9 cellular contexts compared by ENCODE assay signal in the genomic region with DNA sequence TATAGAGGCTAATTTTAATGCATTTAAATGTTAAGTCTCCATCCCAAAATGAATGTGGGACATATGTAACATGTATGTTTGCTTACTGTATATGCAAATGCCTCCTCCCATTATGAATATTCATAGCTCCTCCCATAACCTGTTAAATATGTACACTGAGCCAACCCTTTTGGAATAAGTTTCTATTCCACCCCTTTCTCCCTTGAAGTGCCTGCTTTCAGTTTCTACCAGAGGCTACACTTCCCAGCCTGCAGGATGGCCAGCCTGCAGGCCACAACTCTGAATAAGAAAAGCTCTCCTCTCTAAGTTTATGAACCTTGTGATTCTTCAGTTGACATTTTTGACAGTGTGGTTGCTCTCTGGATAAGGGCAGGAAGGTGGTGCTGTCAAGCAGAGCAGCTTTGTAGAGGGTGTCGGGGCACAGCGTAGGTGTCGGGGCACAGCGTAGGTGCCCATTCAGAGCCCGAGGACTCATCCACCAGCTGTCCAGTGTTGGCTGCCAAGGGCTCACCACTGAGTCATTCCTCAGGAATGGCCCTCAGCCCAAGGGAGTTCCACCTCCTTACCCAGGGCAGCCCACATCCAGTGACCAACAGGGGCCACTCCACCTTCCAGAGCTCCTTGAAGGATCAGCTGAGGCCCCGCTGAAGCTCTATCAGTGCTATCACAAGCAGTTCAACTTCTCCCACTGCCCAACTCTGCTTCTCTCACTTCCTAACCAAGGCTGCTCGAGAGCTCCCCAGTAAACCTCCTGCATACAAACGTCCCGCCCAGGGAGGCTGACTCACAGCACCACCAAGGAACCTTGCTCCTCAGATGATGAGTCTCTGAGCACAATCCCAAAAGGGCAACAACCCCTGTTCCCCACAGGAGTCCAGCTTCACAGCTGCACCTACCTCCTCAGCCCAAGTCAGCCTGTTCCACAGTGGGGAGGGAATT. TPM values are rescaled to one million over a fixed set of nuclear protein-coding genes. Genes with fewer than 3 reads are reported as not detected.
DNase-seq lines count a peak whose midpoint lies in the region; ATAC-seq and TF ChIP-seq lines count a peak whose summit lies in the region.
"Had no signal": no experiment of that assay in that cellular context is flagged by ENCODE, and none has a peak within 500 bp of the region (broad histone marks: within the 10 kb centered on the region; RNA-seq: fewer than 3 reads in every experiment).

No MANE protein-coding gene starts in this region.

- ATAC-seq in gastrocnemius medialis (peak; percentile 74 to 80), HG03439 (IDR thresholded peaks at IDR 0.05; ENCODE audit: unreplicated experiment) (no peak)

- DNase-seq in GM23248 (peak; percentile 94), RWPE1 (ENCODE audit: low spot score) (peak; percentile 85), fibroblast of pulmonary artery (ENCODE audit: low read depth) (peak; percentile 89), gastrocnemius medialis (peak; percentile 17 to 72), T-helper 1 cell (no peak), cortex of kidney (lab: John Stamatoyannopoulos, UW) (no peak)
- DNase-seq in activated CD4-positive, alpha-beta T cell treated with anti-CD3 and anti-CD28 coated beads, Interleukin-2, amount 50 U/mL, for 1 hour: no peak
- DNase-seq: activated CD4-positive, alpha-beta T cell treated with anti-CD3 and anti-CD28 coated beads, Interleukin-2, amount 50 U/mL, for 48 hours had no signal

- peak overlapping the region; percentile 69 for H2AFZ ChIP-seq in GM23248

- H3K27me3 ChIP-seq in GM23248 (replicated peaks; ENCODE audit: insufficient read depth): no peaks in the 10 kb centered on the region
- no peaks in the 10 kb centered on the region for H3K27me3 ChIP-seq in gastrocnemius medialis

- TF ChIP-seq CTCF in RWPE1 (conservative IDR thresholded peaks at IDR 0.05; ENCODE audit: low read depth) (no peak), fibroblast of pulmonary artery (IDR thresholded peaks at IDR 0.05; ENCODE audit: low read length, missing control alignments) (no peak), gastrocnemius medialis (IDR thresholded peaks at IDR 0.05 in 4 of 5, conservative IDR thresholded peaks at IDR 0.05 in 1 of 5) (no peak)

- H3K4me3 ChIP-seq in GM23248 (peak overlapping the region; percentile 55), fibroblast of pulmonary artery (replicated peaks; ENCODE audit: low read depth, low read length) (no peak overlapping the region), gastrocnemius medialis (peak overlapping the region in 1 of 4 donors; percentile 32)

- H3K9me3 ChIP-seq in GM23248 (ENCODE audit: low read depth) (no peaks in the 10 kb centered on the region), gastrocnemius medialis (no peaks in the 10 kb centered on the region)

- H3K79me2 ChIP-seq in GM23248 (ENCODE audit: insufficient read depth): no peaks in the 10 kb centered on the region

- H3K9me2 ChIP-seq in GM23248 (ENCODE audit: insufficient read depth): no peaks in the 10 kb centered on the region

- no peaks in the 10 kb centered on the region for H4K20me1 ChIP-seq in GM23248 (ENCODE audit: insufficient read depth)

- POLR2A ChIA-PET in RWPE1 (lab: Yijun Ruan, JAX; ENCODE audit: low non-redundant PET): no interaction called here

- H3K36me3 ChIP-seq in GM23248 (ENCODE audit: low read depth): no peaks in the 10 kb centered on the region
- no peaks in the 10 kb centered on the region for H3K36me3 ChIP-seq in gastrocnemius medialis

- peak overlapping the region; percentile 9; the same call in 1 of the 2 replicates for H3K9ac ChIP-seq in GM23248

- WGBS in GM23248 (ENCODE audit: low coverage in 1 of 2, low lambda C conversion rate in 2 of 2, missing lambda C conversion rate in 2 of 2), 2 experiments: 1 to 4% methylated on average over 8 to 9 of the region's 9 CpGs

- CTCF ChIA-PET in RWPE1 (lab: Yijun Ruan, JAX): interaction anchor here (1.7 kb wide), 1 partner anchor 192 kb away, joined by 12 read pairs; no protein-coding TSS in a partner anchor

- no peak for TF ChIP-seq POLR2A in gastrocnemius medialis (IDR thresholded peaks at IDR 0.05)

- in situ Hi-C loops in GM23248 (cut with MboI) (no loop called here), gastrocnemius medialis (cut with MboI; ENCODE audit: low sequenced_read_pairs in 4 of 4) (no loop called here)

- H3K4me1 ChIP-seq in GM23248 (ENCODE audit: insufficient read depth): peaks cover 42% of the 10 kb centered on the region
- H3K4me1 ChIP-seq in gastrocnemius medialis: peaks cover 3 to 17% of the 10 kb centered on the region in 2 donors

- intact Hi-C loops in gastrocnemius medialis (cut with DNase I; ENCODE audit: low total_unique reads): no loop called here

- H3K4me2 ChIP-seq in GM23248 (ENCODE audit: unreplicated experiment): peak overlapping the region; percentile 85

- H3K27ac ChIP-seq in GM23248 (peak overlapping the region; percentile 76), RWPE1 (peak overlapping the region; percentile 78), gastrocnemius medialis (peak overlapping the region in 3 of 4 donors; percentile 32 to 58 (median 48))

- peaks cover 34% of the 10 kb centered on the region for H3F3A ChIP-seq in GM23248 (ENCODE audit: insufficient read depth)

RNA-seq across cellular contexts. Expression of gene VWF, which starts 31.4 kb away (rescaled TPM):
- not detected in 2 replicates for total RNA-seq in GM23248 (2014; rRNA removed; shearing (Covaris generic))
- 0.03 and 0.14 TPM in 2 replicates for polyA plus RNA-seq in GM23248 (2016; fragmentation: Nextera tagmentation; extraction: Ambion mirVana)
- 100 to 1,000 TPM in 2 of 4 donors, 10 to 100 TPM in 2; 78.8 to 118 (median 101) TPM for total RNA-seq in gastrocnemius medialis

Comparison
In these comparisons a context has a peak if more than half of its experiments do, and no peak if none do; other contexts are left out.
1. DNase-seq: peak in GM23248 (single experiment), RWPE1 (single experiment), fibroblast of pulmonary artery (single experiment) and gastrocnemius medialis (2 of 2); none in activated CD4-positive, alpha-beta T cell treated with anti-CD3 and anti-CD28 coated beads, Interleukin-2, amount 50 U/mL, for 1 hour (single experiment), T-helper 1 cell (0 of 5) and cortex of kidney (single experiment).
2. RNA of gene VWF, which starts 31.4 kb away (total RNA-seq): 78.8 to 118 TPM in gastrocnemius medialis; not detected in GM23248; every median in the first group is over 10 times any median in the second.
3. Peak in every context shown above with its lines, with median percentiles within 50 percentile points of each other: H3K27ac ChIP-seq.